In the genomic region with DNA sequence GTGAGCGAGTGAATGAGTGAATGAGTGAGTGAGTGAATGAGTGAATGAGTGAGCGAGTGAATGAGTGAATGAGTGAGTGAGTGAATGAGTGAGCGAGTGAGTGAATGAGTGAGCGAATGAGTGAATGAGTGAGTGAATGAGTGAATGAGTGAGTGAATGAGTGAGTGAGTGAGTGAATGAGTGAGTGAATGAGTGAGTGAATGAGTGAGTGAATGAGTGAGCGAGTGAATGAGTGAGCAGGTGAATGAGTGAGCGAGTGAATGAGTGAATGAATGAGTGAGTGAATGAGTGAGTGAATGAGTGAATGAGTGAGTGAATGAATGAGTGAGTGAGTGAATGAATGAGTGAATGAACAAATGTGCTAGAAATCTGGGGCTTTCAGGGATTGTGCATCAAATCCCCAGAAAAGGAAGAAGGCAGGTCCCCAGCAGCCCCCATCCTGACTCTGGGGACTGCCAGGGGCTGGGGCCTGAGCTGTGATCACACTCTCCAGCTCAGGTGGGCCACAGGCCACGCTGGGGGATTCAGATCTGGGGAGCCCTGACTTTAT, we compare ENCODE assay signal across 5 cellular contexts. TPM values are rescaled to one million over a fixed set of nuclear protein-coding genes. Genes with fewer than 3 reads are reported as not detected.
"Had no signal": no experiment of that assay in that cellular context is flagged by ENCODE, and none has a peak within 500 bp of the region (broad histone marks: within the 10 kb centered on the region; RNA-seq: fewer than 3 reads in every experiment).

No MANE protein-coding gene starts in this region.

RNA-seq across cellular contexts. Expression of gene LHX3, which starts 54.2 kb away (rescaled TPM):
- total RNA-seq: activated CD8-positive, alpha-beta memory T cell treated with anti-CD3 and anti-CD28 coated beads for 36 hours; activated naive CD8-positive, alpha-beta T cell treated with anti-CD3 and anti-CD28 coated beads for 36 hours; ascending aorta; cardiac septum; Right ventricle myocardium superior had no signal
